In genomic region chr21:42702720-42703119, GRCh38 we compare ENCODE assay signal across 19 cellular contexts.
"Had no signal": no experiment of that assay in that cellular context is flagged by ENCODE, and none has a peak within 500 bp of the region (broad histone marks: within the 10 kb centered on the region; RNA-seq: fewer than 3 reads in every experiment).

No MANE protein-coding gene starts in this region.

- ATAC-seq: left lobe of liver; mucosa of descending colon; naive thymus-derived CD8-positive, alpha-beta T cell; right cardiac atrium had no signal

- H3K4me3 ChIP-seq: colonic mucosa, mucosa of descending colon, ovary, thyroid gland had no signal

- H3K4me3 Mint-ChIP-seq: naive thymus-derived CD8-positive, alpha-beta T cell; neural crest cell; type B pancreatic cell had no signal

- H3K27ac Mint-ChIP-seq: type B pancreatic cell had no signal

- DNase-seq: cerebellar nuclear complex; colonic mucosa; dermis blood vessel endothelial cell; mammary epithelial cell; mucosa of descending colon; naive thymus-derived CD8-positive, alpha-beta T cell; nucleus accumbens; ovary; right cardiac atrium; stimulated activated CD4-positive, alpha-beta T cell treated with anti-CD3 and anti-CD28 coated beads, Interleukin-15, amount 100 ng/mL, for 24 hours; stimulated activated CD4-positive, alpha-beta T cell treated with anti-CD3 and anti-CD28 coated beads, Interleukin-1b, Interleukin-23, amount 100 ng/mL, for 48 hours; stimulated activated CD4-positive, alpha-beta T cell treated with anti-CD3 and anti-CD28 coated beads, Interleukin-4, amount 100 ng/mL, for 24 hours; stimulated activated naive CD4-positive, alpha-beta T cell; thyroid gland had no signal

- FAIRE-seq: frontal cortex, urothelium cell line had no signal

- H3K27ac ChIP-seq: colonic mucosa, ovary, thyroid gland had no signal

- H3K36me3 ChIP-seq: colonic mucosa, ovary, thyroid gland had no signal

- H3K9me3 ChIP-seq: colonic mucosa, mucosa of descending colon, ovary, thyroid gland had no signal

- H3K27me3 Mint-ChIP-seq: naive thymus-derived CD8-positive, alpha-beta T cell; type B pancreatic cell had no signal

- H3K4me1 ChIP-seq: colonic mucosa, thyroid gland had no signal

- H3K9me3 Mint-ChIP-seq: naive thymus-derived CD8-positive, alpha-beta T cell had no signal

- H3K27me3 ChIP-seq: colonic mucosa, ovary, thyroid gland had no signal
